Comparison of ENCODE assay signal across 9 cellular contexts in the genomic region with DNA sequence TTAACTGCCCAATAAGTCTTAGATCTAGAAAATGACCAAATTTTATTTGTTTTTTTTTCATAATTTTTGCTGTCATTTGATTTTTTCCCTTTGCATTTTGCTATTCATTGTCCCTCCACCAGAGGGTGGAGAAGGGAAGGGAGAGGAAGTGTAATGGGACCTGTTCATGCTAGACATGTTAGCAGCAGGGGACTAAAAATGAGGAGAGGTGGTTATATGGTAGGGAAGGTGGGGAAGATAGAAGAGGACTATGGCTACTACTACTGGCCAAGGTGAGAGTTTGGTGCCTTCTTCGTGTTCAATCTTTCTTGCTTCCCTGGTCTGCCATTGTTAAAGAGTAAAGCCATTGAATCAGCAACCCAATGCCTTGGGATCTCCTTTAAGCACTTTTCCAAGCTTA. TPM values are rescaled to one million over a fixed set of nuclear protein-coding genes. Genes with fewer than 3 reads are reported as not detected.
DNase-seq lines count a peak whose midpoint lies in the region; ATAC-seq, FAIRE-seq and TF ChIP-seq lines count a peak whose summit lies in the region.
"Had no signal": no experiment of that assay in that cellular context is flagged by ENCODE, and none has a peak within 500 bp of the region (broad histone marks: within the 10 kb centered on the region; RNA-seq: fewer than 3 reads in every experiment).

No MANE protein-coding gene starts in this region.

- no peaks in the 10 kb centered on the region for H3K36me3 Mint-ChIP-seq in nephron progenitor cell (ENCODE audit: low read depth)
- no peaks in the 10 kb centered on the region for H3K36me3 Mint-ChIP-seq in natural killer cell treated with Interleukin-12 subunit alpha and Interleukin-12 subunit beta and Interleukin-15 and Interleukin-18, amount 100 ng/mL, for 72 hours

- DNase-seq in NCI-H2029 (lab: John Stamatoyannopoulos, UW) (peak; percentile 38), NCI-H2029 treated with DMSO at 0.1 percent for 48 hours (lab: John Stamatoyannopoulos, UW) (no peak), LNCaP clone FGC (ENCODE audit: low read depth) (no peak), cardiac fibroblast (ENCODE audit: low read depth in 2 of 2) (peak; percentile 67 to 72), nephron progenitor cell (no peak), small intestine (no peak), KG1 (lab: John Stamatoyannopoulos, UW) (no peak)
- no peak for DNase-seq in natural killer cell treated with Interleukin-12 subunit alpha and Interleukin-12 subunit beta and Interleukin-15 and Interleukin-18, amount 100 ng/mL, for 72 hours (ENCODE audit: low spot score)

- H3K4me3 Mint-ChIP-seq in nephron progenitor cell: no peak overlapping the region
- no peak overlapping the region for H3K4me3 Mint-ChIP-seq in natural killer cell treated with Interleukin-12 subunit alpha and Interleukin-12 subunit beta and Interleukin-15 and Interleukin-18, amount 100 ng/mL, for 72 hours

- 29 to 55% (median 30%) methylated on average over 1 of the region's 1 CpG for WGBS in small intestine, 3 donors

- H3K36me3 ChIP-seq in small intestine (ENCODE audit: control insufficient read depth in 2 of 2, insufficient read depth in 2 of 2, low read length in 2 of 2): no peaks in the 10 kb centered on the region
- H3K36me3 ChIP-seq: BLaER1 treated with 17β-estradiol and CSF1 and Interleukin-3, amounts not matched to agents 10 nM and 100 nM had no signal

- TF ChIP-seq CTCF in LNCaP clone FGC (IDR thresholded peaks at IDR 0.05; ENCODE audit: control insufficient read depth, extremely low read depth, insufficient read depth) (peak; percentile 77), cardiac fibroblast (IDR thresholded peaks at IDR 0.05; ENCODE audit: low read depth, low read length) (peak; percentile 92), nephron progenitor cell (IDR thresholded peaks at IDR 0.05) (peak; percentile 76)

- H3K4me3 ChIP-seq in LNCaP clone FGC (ENCODE audit: low read depth, low read length) (no peak overlapping the region), cardiac fibroblast (replicated peaks in 1 of 2; ENCODE audit: low read depth in 2 of 2, low read length in 2 of 2) (no peak overlapping the region), small intestine (ENCODE audit: low read depth in 1 of 2, low read length in 2 of 2) (no peak overlapping the region)
- H3K4me3 ChIP-seq: BLaER1 treated with 17β-estradiol and CSF1 and Interleukin-3, amounts not matched to agents 10 nM and 100 nM had no signal

- peaks cover 0 to 4% of the 10 kb centered on the region in 2 donors for H3K27me3 ChIP-seq in small intestine (ENCODE audit: control insufficient read depth in 2 of 2, insufficient read depth in 2 of 2, low read length in 2 of 2)
- H3K27me3 ChIP-seq: BLaER1 treated with 17β-estradiol and CSF1 and Interleukin-3, amounts not matched to agents 10 nM and 100 nM had no signal

- ATAC-seq in natural killer cell treated with Interleukin-12 subunit alpha and Interleukin-12 subunit beta and Interleukin-15 and Interleukin-18, amount 100 ng/mL, for 72 hours: no peak

- H3K9me3 Mint-ChIP-seq in nephron progenitor cell: no peaks in the 10 kb centered on the region
- no peaks in the 10 kb centered on the region for H3K9me3 Mint-ChIP-seq in natural killer cell treated with Interleukin-12 subunit alpha and Interleukin-12 subunit beta and Interleukin-15 and Interleukin-18, amount 100 ng/mL, for 72 hours

- peaks cover 22% of the 10 kb centered on the region for H3K4me1 Mint-ChIP-seq in nephron progenitor cell
- H3K4me1 Mint-ChIP-seq in natural killer cell treated with Interleukin-12 subunit alpha and Interleukin-12 subunit beta and Interleukin-15 and Interleukin-18, amount 100 ng/mL, for 72 hours (ENCODE audit: low read depth in 2 of 2): no peaks in the 10 kb centered on the region

- H3K27ac Mint-ChIP-seq in nephron progenitor cell: no peak overlapping the region
- H3K27ac Mint-ChIP-seq in natural killer cell treated with Interleukin-12 subunit alpha and Interleukin-12 subunit beta and Interleukin-15 and Interleukin-18, amount 100 ng/mL, for 72 hours: no peak overlapping the region

- FAIRE-seq in small intestine (lab: Jason Lieb, UNC): no peak

- H3K27ac ChIP-seq in small intestine (ENCODE audit: low read depth in 1 of 2, low read length in 1 of 2): no peak overlapping the region
- H3K27ac ChIP-seq: BLaER1 treated with 17β-estradiol and CSF1 and Interleukin-3, amounts not matched to agents 10 nM and 100 nM had no signal

- H3K27me3 Mint-ChIP-seq in nephron progenitor cell (ENCODE audit: low read depth, poor library complexity): no peaks in the 10 kb centered on the region
- H3K27me3 Mint-ChIP-seq in natural killer cell treated with Interleukin-12 subunit alpha and Interleukin-12 subunit beta and Interleukin-15 and Interleukin-18, amount 100 ng/mL, for 72 hours: peaks cover 12 to 19% of the 10 kb centered on the region in 2 donors

- no peaks in the 10 kb centered on the region for H3K9me3 ChIP-seq in small intestine (ENCODE audit: control insufficient read depth, low read depth)
- H3K9me3 ChIP-seq: BLaER1 treated with 17β-estradiol and CSF1 and Interleukin-3, amounts not matched to agents 10 nM and 100 nM had no signal

- no peaks in the 10 kb centered on the region for H3K4me1 ChIP-seq in small intestine (ENCODE audit: control insufficient read depth in 2 of 2, insufficient read depth in 1 of 2, low read depth in 1 of 2, low read length in 1 of 2)

RNA-seq across cellular contexts. Expression of gene GRIA1, which starts 6.4 kb away (rescaled TPM):
- polyA plus RNA-seq in small intestine: under 1 TPM in 1 of 3 donors, not detected in 2; 0.04 TPM
- not detected for total RNA-seq in natural killer cell treated with Interleukin-12 subunit alpha and Interleukin-12 subunit beta and Interleukin-15 and Interleukin-18, amount 100 ng/mL, for 72 hours

Comparison
In these comparisons a context has a peak if more than half of its experiments do, and no peak if none do; other contexts are left out.
1. DNase-seq: peak in NCI-H2029 (single experiment) and cardiac fibroblast (2 of 2); none in NCI-H2029 treated with DMSO at 0.1 percent for 48 hours (single experiment), LNCaP clone FGC (single experiment), nephron progenitor cell (single experiment), small intestine (single experiment), KG1 (single experiment) and natural killer cell treated with Interleukin-12 subunit alpha and Interleukin-12 subunit beta and Interleukin-15 and Interleukin-18, amount 100 ng/mL, for 72 hours (single experiment).
2. Peak in every context shown above with its lines, with median percentiles within 50 percentile points of each other: CTCF ChIP-seq.